Comparison of ENCODE assay signal across 14 cellular contexts in the genomic region with DNA sequence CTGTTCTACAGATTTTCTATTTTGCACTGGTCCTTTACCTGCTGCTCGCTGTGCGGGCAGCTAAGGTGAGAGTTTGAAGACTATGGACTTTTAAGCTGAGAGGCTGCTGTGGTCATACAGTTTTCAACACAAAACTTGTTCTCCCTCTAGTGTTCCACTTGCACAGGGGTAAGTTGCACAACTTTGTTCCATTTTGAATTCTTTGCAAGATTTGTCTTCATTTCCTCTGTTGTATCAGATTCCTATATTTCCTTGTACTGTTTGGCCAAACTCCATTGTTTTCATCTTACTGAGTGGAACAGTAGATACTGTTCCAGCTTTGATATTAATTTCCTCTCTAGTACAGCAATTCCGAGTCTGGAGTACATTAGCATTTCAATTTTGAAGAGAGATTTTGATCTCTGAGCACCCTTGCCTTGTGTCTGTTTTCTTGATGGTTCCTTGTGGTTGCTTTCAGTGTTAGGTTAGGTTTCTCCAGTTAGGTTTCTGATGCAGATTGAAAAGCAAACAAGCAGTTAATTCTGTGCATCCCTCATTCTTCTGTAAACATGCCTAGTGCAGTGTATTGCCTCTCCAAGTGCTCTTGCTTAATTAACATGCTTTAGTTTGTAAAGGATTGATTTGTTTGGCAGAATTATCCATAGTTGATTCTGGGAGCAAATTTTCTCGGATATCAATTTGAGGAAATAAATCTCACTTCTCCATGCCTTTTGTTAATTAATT.
A peak's percentile ranks its signal among the peaks of the same experiment; 100 is the strongest.
DNase-seq lines count a peak whose midpoint lies in the region; ATAC-seq, FAIRE-seq and TF ChIP-seq lines count a peak whose summit lies in the region.
"Had no signal": no experiment of that assay in that cellular context is flagged by ENCODE, and none has a peak within 500 bp of the region (broad histone marks: within the 10 kb centered on the region; RNA-seq: fewer than 3 reads in every experiment).

No MANE protein-coding gene starts in this region.

- H3K9me3 ChIP-seq in adipocyte (ENCODE audit: control insufficient read depth, low read length): no peaks in the 10 kb centered on the region
- H3K9me3 ChIP-seq in pancreas: no peaks in the 10 kb centered on the region

- H3K27me3 ChIP-seq in adipocyte (replicated peaks; ENCODE audit: control insufficient read depth, insufficient read depth, low read length): no peaks in the 10 kb centered on the region
- no peaks in the 10 kb centered on the region for H3K27me3 ChIP-seq in foreskin keratinocyte
- no peaks in the 10 kb centered on the region for H3K27me3 ChIP-seq in pancreas

- H3K4me1 ChIP-seq in adipocyte (ENCODE audit: control insufficient read depth, insufficient read depth, low read length): peaks cover 35% of the 10 kb centered on the region
- no peaks in the 10 kb centered on the region for H3K4me1 ChIP-seq in foreskin keratinocyte
- peaks cover 0 to 24% (median 18%) of the 10 kb centered on the region in 3 donors for H3K4me1 ChIP-seq in pancreas

- no peaks in the 10 kb centered on the region for H3K36me3 ChIP-seq in adipocyte (ENCODE audit: control insufficient read depth, insufficient read depth, low read length, severe bottlenecking)
- H3K36me3 ChIP-seq in pancreas: no peaks in the 10 kb centered on the region

- peak overlapping the region; percentile 78; the same call in 1 of the 2 replicates for H3K27ac ChIP-seq in C4-2B
- no peak overlapping the region for H3K27ac ChIP-seq in foreskin keratinocyte
- H3K27ac ChIP-seq in pancreas: no peak overlapping the region

- DNase-seq in adipocyte (ENCODE audit: low read depth): peak; percentile 86
- no peak for DNase-seq in foreskin keratinocyte
- DNase-seq in pancreas: no peak
- DNase-seq in amniotic stem cell (lab: John Stamatoyannopoulos, UW): no peak
- DNase-seq in GM19239 (ENCODE audit: insufficient read length, low spot score): no peak
- no peak for DNase-seq in pons (ENCODE audit: low spot score)
- DNase-seq: activated CD8-positive, alpha-beta memory T cell treated with anti-CD3 and anti-CD28 coated beads, Interleukin-2, amount 50 U/mL, for 48 hours; activated naive CD8-positive, alpha-beta T cell treated with anti-CD3 and anti-CD28 coated beads, Interleukin-2, amount 50 U/mL, for 24 hours; CD4-positive, CD25-positive, alpha-beta regulatory T cell; GDM1; RPMI8226 had no signal

- no peak overlapping the region for H3K9ac ChIP-seq in adipocyte (ENCODE audit: low read length)

- ATAC-seq in foreskin keratinocyte (no peak), pancreas (peak; percentile 55 to 88 (median 78)), HG03095 (IDR thresholded peaks at IDR 0.05; ENCODE audit: unreplicated experiment) (no peak)
- ATAC-seq: activated naive CD8-positive, alpha-beta T cell treated with anti-CD3 and anti-CD28 coated beads, Interleukin-2, amount 50 U/mL, for 24 hours; stimulated activated memory B cell treated with anti-CD40 and anti-IgM and Interleukin-4, amounts not matched to agents 10 μg/mL and 1 μg/mL and 100 μg/mL, for 72 hours had no signal

- intact Hi-C loops in pancreas (cut with DNase I): loop anchor here in 1 of 3 donors (10.0 kb wide), 1 partner anchor 191 kb away; the partner anchor contains the start of gene PTPRM

- 69 to 82% methylated on average over 4 of the region's 4 CpGs for WGBS in pancreas, 2 donors

- TF ChIP-seq CTCF in C4-2B (conservative IDR thresholded peaks at IDR 0.05) (peak; percentile 47), foreskin keratinocyte (conservative IDR thresholded peaks at IDR 0.05) (peak; percentile 28), pancreas (IDR thresholded peaks at IDR 0.05) (peak in 2 of 4 donors; percentile 8 to 19)

- H3K4me3 ChIP-seq in adipocyte (ENCODE audit: low read length): no peak overlapping the region
- H3K4me3 ChIP-seq in pancreas: no peak overlapping the region

- no peak for FAIRE-seq in pancreas (lab: Jason Lieb, UNC)
- FAIRE-seq in GM19239 (lab: Jason Lieb, UNC): no peak

Comparison
In these comparisons a context has a peak if more than half of its experiments do, and no peak if none do; other contexts are left out.
1. ATAC-seq: peak in pancreas (4 of 4); none in foreskin keratinocyte (single experiment) and HG03095 (single experiment).